In the genomic region with DNA sequence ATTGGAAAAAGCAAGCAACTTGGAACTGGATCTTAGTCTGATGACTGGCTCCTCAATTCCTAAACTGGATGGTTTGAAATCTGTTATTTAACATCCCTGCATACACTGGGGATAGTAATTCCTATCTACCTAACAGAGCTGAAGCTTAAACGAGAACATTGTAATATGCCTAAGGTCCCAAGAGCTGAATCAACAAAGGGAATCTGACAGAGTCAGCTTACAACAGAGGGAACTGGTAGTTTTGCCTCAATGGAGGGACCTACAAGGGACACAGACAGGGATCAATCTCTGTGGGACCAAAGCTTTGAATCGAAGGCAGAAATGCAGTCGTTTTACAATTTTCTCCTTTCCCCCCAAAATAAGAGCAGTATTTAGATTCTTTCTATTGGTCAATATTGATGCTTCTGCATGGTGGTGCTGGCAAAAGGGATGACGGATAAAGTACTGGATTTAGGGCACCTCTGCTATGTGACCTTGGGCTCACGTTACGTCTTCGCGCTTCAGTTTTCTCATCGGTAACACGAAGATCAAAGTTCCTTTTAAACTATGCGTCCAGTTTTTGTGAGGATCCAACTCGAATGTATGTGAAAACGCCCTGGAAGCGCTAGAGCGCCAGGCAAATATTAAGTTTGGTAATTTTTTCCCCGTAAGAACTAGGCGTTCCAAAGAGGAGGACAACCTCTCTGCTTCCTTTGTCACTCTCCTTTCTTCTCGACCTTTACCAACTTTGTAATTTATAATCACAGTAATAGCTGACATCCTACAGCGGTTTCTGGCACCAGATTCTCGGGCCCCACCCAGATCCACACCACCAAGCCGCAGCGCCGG, we compare ENCODE assay signal across 1 cellular context.
TF ChIP-seq lines count a peak whose summit lies in the region.

No MANE protein-coding gene starts in this region.

TF ChIP-seq in GM12878, 131 proteins besides CTCF, POLR2A, EP300 and RAD21 (continued from another document):
- no peak for TF ChIP-seq RB1 (IDR thresholded peaks at IDR 0.05; ENCODE audit: borderline replicate concordance)
